Comparison of ENCODE assay signal across 19 cellular contexts in genomic region chr4:80751200-80751599, GRCh38.
A peak's percentile ranks its signal among the peaks of the same experiment; 100 is the strongest.
DNase-seq lines count a peak whose midpoint lies in the region; ATAC-seq, FAIRE-seq and TF ChIP-seq lines count a peak whose summit lies in the region.
"Had no signal": no experiment of that assay in that cellular context is flagged by ENCODE, and none has a peak within 500 bp of the region (broad histone marks: within the 10 kb centered on the region; RNA-seq: fewer than 3 reads in every experiment).

No MANE protein-coding gene starts in this region.

- H3K9me3 ChIP-seq in H1 (ENCODE audit: insufficient read depth in 2 of 2, low read depth in 1 of 2, low read length in 1 of 2) (no peaks in the 10 kb centered on the region), spleen (no peaks in the 10 kb centered on the region), ovary (no peaks in the 10 kb centered on the region)
- H3K9me3 ChIP-seq: BLaER1, Caco-2, HAP-1 had no signal

- no peak for ATAC-seq in HG03280 (IDR thresholded peaks at IDR 0.05; ENCODE audit: unreplicated experiment)
- ATAC-seq in HG03097 (IDR thresholded peaks at IDR 0.05; ENCODE audit: low FRiP score, unreplicated experiment): no peak

- no peak overlapping the region for H3K9ac ChIP-seq in H1 (replicated peaks in 1 of 4; ENCODE audit: extremely low read depth in 1 of 4, low read depth in 3 of 4, low read length in 3 of 4)
- H3K9ac ChIP-seq: BLaER1, GM23248 had no signal

- TF ChIP-seq EP300 in H1 (IDR thresholded peaks at IDR 0.05; ENCODE audit: borderline replicate concordance in 1 of 2, low read depth in 2 of 2, low read length in 2 of 2) (no peak), ovary (IDR thresholded peaks at IDR 0.05) (no peak)

- no peak overlapping the region for H4K8ac ChIP-seq in H1 (ENCODE audit: extremely low read depth, insufficient read depth, low read length)

- peaks cover 0 to 1% of the 10 kb centered on the region in 2 experiments for H4K20me1 ChIP-seq in H1 (replicated peaks in 1 of 2; ENCODE audit: control insufficient read depth in 1 of 2, insufficient read depth in 2 of 2, low read length in 2 of 2)
- H4K20me1 ChIP-seq: BLaER1 had no signal

- CTCF ChIA-PET in H1 (lab: Charles Lee; ENCODE audit: partially characterized antibody): interaction anchor here (1.0 to 1.4 kb wide), 3 partner anchors 94 to 389 kb away, joined by 3 to 4 read pairs (median 3); no protein-coding TSS in a partner anchor

- no peak overlapping the region for H4K5ac ChIP-seq in H1 (ENCODE audit: insufficient read length, low read depth, low read length)

- no peak for TF ChIP-seq CTCF in H1 (IDR thresholded peaks at IDR 0.05; ENCODE audit: control extremely low read depth in 1 of 3, insufficient read depth in 1 of 3, low read depth in 1 of 3, low read length in 3 of 3)
- no peak for TF ChIP-seq CTCF in spleen (IDR thresholded peaks at IDR 0.05 in 8 of 11, conservative IDR thresholded peaks at IDR 0.05 in 3 of 11)
- no peak for TF ChIP-seq CTCF in ovary (IDR thresholded peaks at IDR 0.05)

- TF ChIP-seq POLR2A in H1 (IDR thresholded peaks at IDR 0.05; ENCODE audit: control extremely low read depth in 1 of 2, low read depth in 2 of 2, low read length in 2 of 2) (no peak), spleen (IDR thresholded peaks at IDR 0.05) (no peak), ovary (IDR thresholded peaks at IDR 0.05) (no peak)

- H3K79me2 ChIP-seq in H1 (ENCODE audit: control insufficient read depth in 1 of 2, insufficient read depth in 2 of 2, low read length in 2 of 2): no peaks in the 10 kb centered on the region

- H3K27ac ChIP-seq in H1 (ENCODE audit: low read depth, low read length) (no peak overlapping the region), spleen (no peak overlapping the region), ovary (no peak overlapping the region)
- H3K27ac ChIP-seq: 22Rv1, BLaER1, GM23248, HL-60 had no signal

- H3K23me2 ChIP-seq in H1 (ENCODE audit: low read depth, low read length): no peaks in the 10 kb centered on the region

- H2BK15ac ChIP-seq in H1 (ENCODE audit: low read length): no peak overlapping the region

- no peaks in the 10 kb centered on the region; a peak in 2 of 7 replicates for H3K27me3 ChIP-seq in H1 (replicated peaks in 1 of 4; ENCODE audit: control insufficient read depth in 3 of 4, extremely low read depth in 1 of 4, insufficient read depth in 3 of 4, low read length in 3 of 4)
- H3K27me3 ChIP-seq in spleen (replicated peaks in 1 of 7): no peaks in the 10 kb centered on the region
- H3K27me3 ChIP-seq in ovary: no peaks in the 10 kb centered on the region
- H3K27me3 ChIP-seq: BLaER1 had no signal

- H2BK120ac ChIP-seq in H1 (replicated peaks; ENCODE audit: low read depth, low read length): no peak overlapping the region

- H2BK12ac ChIP-seq in H1 (ENCODE audit: low read depth, low read length): no peak overlapping the region

- no peak overlapping the region for H3K4ac ChIP-seq in H1 (replicated peaks; ENCODE audit: insufficient read length, low read depth, low read length)

- no peak for FAIRE-seq in H1 (lab: Jason Lieb, UNC)
- FAIRE-seq: GM19239 had no signal

- no peak overlapping the region for H2BK5ac ChIP-seq in H1 (ENCODE audit: low read depth, low read length)

- H3K36me3 ChIP-seq in H1 (ENCODE audit: control insufficient read depth in 2 of 4, insufficient read depth in 4 of 4, low read length in 3 of 4) (no peaks in the 10 kb centered on the region), spleen (no peaks in the 10 kb centered on the region), ovary (no peaks in the 10 kb centered on the region)
- H3K36me3 ChIP-seq: BLaER1, HAP-1 had no signal

- H3K79me1 ChIP-seq in H1 (ENCODE audit: low read depth, low read length): no peaks in the 10 kb centered on the region

- intact Hi-C loops in spleen (cut with DNase I; ENCODE audit: low total_unique reads) (no loop called here), ovary (cut with DNase I) (no loop called here)

- no peak; a peak in 1 of 4 replicates for TF ChIP-seq RAD21 in H1 (IDR thresholded peaks at IDR 0.05 in 1 of 2, conservative IDR thresholded peaks at IDR 0.05 in 1 of 2; ENCODE audit: low read depth in 2 of 2, low read length in 2 of 2)

- H3K4me1 ChIP-seq in H1 (replicated peaks in 1 of 4; ENCODE audit: control insufficient read depth in 3 of 4, insufficient read depth in 4 of 4, low read length in 3 of 4) (peaks cover 0 to 3% (median 0%) of the 10 kb centered on the region in 4 experiments; a peak in 1 of 7 replicates), spleen (no peaks in the 10 kb centered on the region), ovary (ENCODE audit: insufficient read depth) (no peaks in the 10 kb centered on the region)
- H3K4me1 ChIP-seq: BLaER1, Caco-2, HAP-1 had no signal

- no peak overlapping the region for H3K4me2 ChIP-seq in H1 (ENCODE audit: insufficient read depth in 1 of 2, low read depth in 2 of 2, low read length in 2 of 2)
- H3K4me2 ChIP-seq: BLaER1 had no signal

- H2AFZ ChIP-seq in H1 (ENCODE audit: low read length): no peak overlapping the region
- H2AFZ ChIP-seq: GM23248 had no signal

- no peak overlapping the region for H3K18ac ChIP-seq in H1 (ENCODE audit: extremely low read depth, low read length)

- POLR2A ChIA-PET in H1 (lab: Charles Lee; ENCODE audit: partially characterized antibody): interaction anchor here (0.8 kb wide), 1 partner anchor 14 kb away, joined by 4 read pairs; no protein-coding TSS in a partner anchor

- no peak overlapping the region for H3K23ac ChIP-seq in H1 (ENCODE audit: insufficient read length)

- H3K4me3 ChIP-seq in H1 (ENCODE audit: extremely low read depth in 1 of 4, insufficient read depth in 2 of 4, low read depth in 3 of 4, low read length in 4 of 4) (no peak overlapping the region), spleen (no peak overlapping the region), ovary (no peak overlapping the region)
- H3K4me3 ChIP-seq: BLaER1, GM23248, HAP-1 had no signal

- DNase-seq in ELF-1 (ENCODE audit: low read depth, low spot score) (peak; percentile 12), NCI-H69 (lab: John Stamatoyannopoulos, UW) (peak; percentile 51), H1 (ENCODE audit: low read depth in 1 of 2, low spot score in 2 of 2) (peak in 1 of 2 experiments; percentile 17), spleen (peak; percentile 38), ovary (no peak)
- DNase-seq: AML-193; Caco-2; CD8-positive, alpha-beta memory T cell; DND-41; GF-D8; GM23248; KBM-7 had no signal

- no peak overlapping the region for H2BK20ac ChIP-seq in H1 (ENCODE audit: low read length)

- no peak overlapping the region for H3K56ac ChIP-seq in H1 (replicated peaks; ENCODE audit: insufficient read length, low read depth, low read length)

- H4K91ac ChIP-seq in H1 (replicated peaks; ENCODE audit: insufficient read length, low read length): no peak overlapping the region

- no peak overlapping the region for H2AK5ac ChIP-seq in H1 (ENCODE audit: low read depth, low read length)

- H3K14ac ChIP-seq in H1 (ENCODE audit: insufficient read length): no peak overlapping the region

TF ChIP-seq in H1, 55 proteins besides CTCF, POLR2A, EP300 and RAD21:
- TF ChIP-seq POLR2AphosphoS5 (IDR thresholded peaks at IDR 0.05; ENCODE audit: low read depth, low read length): peak; percentile 72
- TF ChIP-seq CTBP2 (IDR thresholded peaks at IDR 0.05; ENCODE audit: borderline replicate concordance, insufficient read depth, insufficient read length, low read length): no peak
- no peak for TF ChIP-seq CEBPB (IDR thresholded peaks at IDR 0.05; ENCODE audit: low read depth, low read length)
- no peak for TF ChIP-seq E2F6 (IDR thresholded peaks at IDR 0.05)
- no peak for TF ChIP-seq KDM5A (IDR thresholded peaks at IDR 0.05; ENCODE audit: low read length)
- TF ChIP-seq, protein P1, sequence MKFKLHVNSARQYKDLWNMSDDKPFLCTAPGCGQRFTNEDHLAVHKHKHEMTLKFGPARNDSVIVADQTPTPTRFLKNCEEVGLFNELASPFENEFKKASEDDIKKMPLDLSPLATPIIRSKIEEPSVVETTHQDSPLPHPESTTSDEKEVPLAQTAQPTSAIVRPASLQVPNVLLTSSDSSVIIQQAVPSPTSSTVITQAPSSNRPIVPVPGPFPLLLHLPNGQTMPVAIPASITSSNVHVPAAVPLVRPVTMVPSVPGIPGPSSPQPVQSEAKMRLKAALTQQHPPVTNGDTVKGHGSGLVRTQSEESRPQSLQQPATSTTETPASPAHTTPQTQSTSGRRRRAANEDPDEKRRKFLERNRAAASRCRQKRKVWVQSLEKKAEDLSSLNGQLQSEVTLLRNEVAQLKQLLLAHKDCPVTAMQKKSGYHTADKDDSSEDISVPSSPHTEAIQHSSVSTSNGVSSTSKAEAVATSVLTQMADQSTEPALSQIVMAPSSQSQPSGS (IDR thresholded peaks at IDR 0.05; ENCODE audit: low read length): no peak
- no peak for TF ChIP-seq EZH2 (IDR thresholded peaks at IDR 0.05; ENCODE audit: low read depth, low read length, severe bottlenecking)
- no peak for TF ChIP-seq SRF (IDR thresholded peaks at IDR 0.05; ENCODE audit: low read depth, low read length)
- no peak for TF ChIP-seq GABPA (IDR thresholded peaks at IDR 0.05; ENCODE audit: borderline replicate concordance, insufficient read depth, low read length)
- TF ChIP-seq SIX5 (IDR thresholded peaks at IDR 0.05; ENCODE audit: low read depth, low read length): no peak
- TF ChIP-seq BACH1 (IDR thresholded peaks at IDR 0.05; ENCODE audit: low read length): 0 out of 2 replicates have a peak, but pooled peaks have one; percentile 26
- TF ChIP-seq ATF3 (IDR thresholded peaks at IDR 0.05; ENCODE audit: insufficient read depth, low read depth, low read length): no peak
- peak; percentile 85 for TF ChIP-seq TCF12 (IDR thresholded peaks at IDR 0.05; ENCODE audit: low read depth, low read length)
- no peak for TF ChIP-seq ASH2L (IDR thresholded peaks at IDR 0.05; ENCODE audit: low read length)
- TF ChIP-seq FOSL1 (IDR thresholded peaks at IDR 0.05; ENCODE audit: insufficient read depth, low read depth, low read length): no peak
- 0 out of 2 replicates have a peak, but pooled peaks have one; percentile 16 for TF ChIP-seq YY1 (IDR thresholded peaks at IDR 0.05; ENCODE audit: low read depth, low read length)
- TF ChIP-seq NRF1 (IDR thresholded peaks at IDR 0.05; ENCODE audit: low read depth, low read length): no peak
- TF ChIP-seq CREB1 (IDR thresholded peaks at IDR 0.05): no peak
- TF ChIP-seq CHD2 (IDR thresholded peaks at IDR 0.05; ENCODE audit: low read length): no peak

Comparison
In these comparisons a context has a peak if more than half of its experiments do, and no peak if none do; other contexts are left out.
1. DNase-seq: peak in ELF-1 (single experiment), NCI-H69 (single experiment) and spleen (single experiment); none in ovary (0 of 5).